In the genomic region with DNA sequence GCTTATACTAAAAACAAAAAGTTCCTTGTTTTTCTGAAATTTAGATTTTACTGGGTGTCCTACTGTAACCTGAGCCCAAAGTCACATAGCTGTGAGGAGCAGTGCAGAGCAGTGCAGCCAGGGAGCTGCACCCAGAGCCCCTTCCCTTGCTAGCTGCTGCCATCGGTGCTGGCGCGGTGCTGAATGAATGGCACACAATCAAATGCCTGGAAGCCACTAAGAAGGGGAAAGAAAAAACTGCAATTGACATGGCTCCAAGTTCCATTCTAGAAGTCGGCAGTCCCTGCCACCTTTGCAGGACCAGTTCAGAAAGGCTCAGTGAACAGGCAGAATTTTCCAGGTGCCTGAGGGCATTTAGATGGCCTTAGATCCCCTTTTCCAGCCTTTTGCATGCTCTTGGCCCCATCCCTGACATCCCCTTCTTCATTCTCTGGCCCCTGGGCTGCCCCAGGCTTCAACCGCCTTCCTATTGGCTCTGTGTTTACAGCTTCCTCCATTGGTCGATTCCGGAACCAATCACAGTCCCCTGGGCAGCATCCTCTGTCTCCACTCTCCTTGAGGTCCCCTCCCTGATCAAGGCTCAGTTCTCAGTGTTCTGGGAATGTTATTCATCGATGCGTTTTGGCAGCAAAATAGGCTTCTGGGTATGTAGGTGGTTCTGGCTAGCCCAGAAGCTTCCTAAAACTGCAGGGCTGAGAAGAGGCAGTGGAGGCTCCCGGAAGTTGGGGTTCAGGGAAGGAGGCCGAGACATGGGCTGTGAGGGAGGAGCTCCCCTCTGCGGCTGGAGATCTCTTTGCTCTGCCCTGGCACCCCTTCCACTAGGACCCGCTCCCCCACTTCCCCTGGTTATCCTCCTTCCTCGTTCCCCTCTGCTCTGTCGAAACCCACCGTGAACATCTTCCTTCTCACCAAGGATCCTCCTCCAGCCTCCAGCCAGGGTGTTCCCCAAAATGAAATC, we compare ENCODE assay signal across 23 cellular contexts. TPM values are rescaled to one million over a fixed set of nuclear protein-coding genes. Genes with fewer than 3 reads are reported as not detected.
DNase-seq lines count a peak whose midpoint lies in the region; TF ChIP-seq lines count a peak whose summit lies in the region.
"Had no signal": no experiment of that assay in that cellular context is flagged by ENCODE, and none has a peak within 500 bp of the region (broad histone marks: within the 10 kb centered on the region; RNA-seq: fewer than 3 reads in every experiment).

No MANE protein-coding gene starts in this region.

- no peaks in the 10 kb centered on the region for H3K4me1 ChIP-seq in CD4-positive, alpha-beta memory T cell (ENCODE audit: insufficient read depth, low read length)
- H3K4me1 ChIP-seq: ascending aorta, Caco-2, left lung, stomach, uterus had no signal

- in situ Hi-C loops in G401 (cut with HindIII; ENCODE audit: low sequenced_read_pairs) = no loop called here

- H3K27me3 Mint-ChIP-seq in CD4-positive, alpha-beta memory T cell = peaks cover 32 to 39% of the 10 kb centered on the region in 2 donors

- DNase-seq in G401 (ENCODE audit: low spot score) (peak; percentile 30), globus pallidus (ENCODE audit: low spot score) (peak; percentile 94), pons (ENCODE audit: low spot score) (peak; percentile 96), DMS79 treated with DMSO at 0.1 percent for 48 hours (lab: John Stamatoyannopoulos, UW) (no peak), T1000 (lab: John Stamatoyannopoulos, UW) (no peak), DMS153 treated with DMSO at 0.1 percent for 48 hours (lab: John Stamatoyannopoulos, UW; ENCODE audit: unreplicated experiment) (no peak)
- DNase-seq in CD4-positive, alpha-beta memory T cell = no peak
- DNase-seq: activated T-cell treated with anti-CD3 and anti-CD28 coated beads for 4 hours; Caco-2; GDM1; left lung; NCI-H146; NCI-H2227 treated with DMSO at 0.1 percent for 48 hours; stimulated activated CD4-positive, alpha-beta T cell treated with anti-CD3 and anti-CD28 coated beads, Interleukin-2, amount 100 ng/mL, for 48 hours; stomach; uterus had no signal

- POLR2A ChIA-PET in CD4-positive, alpha-beta memory T cell (lab: Charles Lee; ENCODE audit: partially characterized antibody) = no interaction called here

- CTCF ChIA-PET in CD4-positive, alpha-beta memory T cell (lab: Charles Lee; ENCODE audit: partially characterized antibody) = no interaction called here

- H3K36me3 ChIP-seq in CD4-positive, alpha-beta memory T cell (ENCODE audit: insufficient read depth, low read length) = no peaks in the 10 kb centered on the region
- H3K36me3 ChIP-seq: ascending aorta, stomach, uterus had no signal

- no peak overlapping the region for H3K27ac Mint-ChIP-seq in CD4-positive, alpha-beta memory T cell

- peaks cover 0 to 2% (median 0%) of the 10 kb centered on the region in 4 donors for H3K4me1 Mint-ChIP-seq in CD4-positive, alpha-beta memory T cell

- intact Hi-C loops in CD4-positive, alpha-beta memory T cell (cut with micrococcal nuclease) = no loop called here

- H3K4me3 ChIP-seq in CD4-positive, alpha-beta memory T cell (ENCODE audit: low read length in 2 of 2) = no peak overlapping the region
- H3K4me3 ChIP-seq: ascending aorta, coronary artery, left lung, stomach, uterus had no signal

- H3K4me3 Mint-ChIP-seq in CD4-positive, alpha-beta memory T cell = no peak overlapping the region

- peaks cover 0 to 5% (median 0%) of the 10 kb centered on the region in 8 donors for H3K9me3 Mint-ChIP-seq in CD4-positive, alpha-beta memory T cell

- H3K9me3 ChIP-seq in CD4-positive, alpha-beta memory T cell (ENCODE audit: control insufficient read depth in 1 of 2, low read length in 2 of 2) = no peaks in the 10 kb centered on the region
- H3K9me3 ChIP-seq: Caco-2, left lung, stomach, uterus had no signal

- peak overlapping the region; percentile 82 for H3K27ac ChIP-seq in VCaP
- no peak overlapping the region for H3K27ac ChIP-seq in CD4-positive, alpha-beta memory T cell (ENCODE audit: low read depth, low read length)
- H3K27ac ChIP-seq: ascending aorta, coronary artery, left lung, stomach, uterus had no signal

- no peaks in the 10 kb centered on the region for H3K36me3 Mint-ChIP-seq in CD4-positive, alpha-beta memory T cell

- TF ChIP-seq CTCF in VCaP (conservative IDR thresholded peaks at IDR 0.05) = no peak

- H3K27me3 ChIP-seq in CD4-positive, alpha-beta memory T cell (ENCODE audit: insufficient read depth, low read length) = no peaks in the 10 kb centered on the region
- H3K27me3 ChIP-seq: ascending aorta, uterus had no signal

RNA-seq across cellular contexts. Expression of a gene that starts 37.9 kb away (rescaled TPM):
- not detected in 2 replicates for total RNA-seq in G401 (2014; rRNA removed; shearing (Covaris generic))
- not detected for total RNA-seq in CD4-positive, alpha-beta memory T cell
- polyA plus RNA-seq in CD4-positive, alpha-beta memory T cell = not detected
- total RNA-seq: ascending aorta, endothelial cell of umbilical vein, fibroblast of villous mesenchyme, osteocyte, RPMI7951 had no signal
- polyA plus RNA-seq: endothelial cell of umbilical vein had no signal

Comparison
In these comparisons a context has a peak if more than half of its experiments do, and no peak if none do; other contexts are left out.
1. DNase-seq: peak in G401 (single experiment), globus pallidus (single experiment) and pons (single experiment); none in DMS79 treated with DMSO at 0.1 percent for 48 hours (single experiment), CD4-positive, alpha-beta memory T cell (0 of 5), T1000 (single experiment) and DMS153 treated with DMSO at 0.1 percent for 48 hours (single experiment).